In the genomic region with DNA sequence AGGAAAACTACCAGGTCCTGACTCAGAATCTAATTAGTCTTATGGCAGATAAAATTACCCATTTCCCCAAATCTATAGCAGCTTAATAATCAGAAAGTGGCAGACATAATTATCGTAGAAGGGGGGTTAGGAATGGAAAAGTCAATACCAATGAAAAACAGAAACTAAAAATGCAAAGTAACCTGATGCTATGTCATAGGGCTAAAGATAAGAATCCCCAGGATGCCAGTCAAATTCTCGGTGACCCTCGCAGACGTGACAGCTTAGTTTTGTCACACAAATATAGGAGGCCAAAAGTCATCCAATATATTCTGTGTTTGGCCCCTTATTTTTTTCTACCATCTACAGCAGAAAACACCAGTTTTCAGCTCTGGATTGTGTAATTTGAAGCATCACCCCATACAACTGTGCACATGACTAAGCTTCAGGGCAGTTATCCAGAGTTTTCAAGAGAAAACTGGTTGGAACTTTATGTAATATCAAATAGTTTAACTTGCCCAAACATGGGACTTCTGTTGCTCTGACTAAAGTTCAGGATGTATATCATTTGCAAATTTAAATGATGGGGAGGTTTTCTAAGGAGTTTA, we compare ENCODE assay signal across 1 cellular context.
TF ChIP-seq lines count a peak whose summit lies in the region.

No MANE protein-coding gene starts in this region.

TF ChIP-seq in GM12878, 131 proteins besides CTCF, POLR2A, EP300 and RAD21 (continued from another document):
- TF ChIP-seq, protein P1, sequence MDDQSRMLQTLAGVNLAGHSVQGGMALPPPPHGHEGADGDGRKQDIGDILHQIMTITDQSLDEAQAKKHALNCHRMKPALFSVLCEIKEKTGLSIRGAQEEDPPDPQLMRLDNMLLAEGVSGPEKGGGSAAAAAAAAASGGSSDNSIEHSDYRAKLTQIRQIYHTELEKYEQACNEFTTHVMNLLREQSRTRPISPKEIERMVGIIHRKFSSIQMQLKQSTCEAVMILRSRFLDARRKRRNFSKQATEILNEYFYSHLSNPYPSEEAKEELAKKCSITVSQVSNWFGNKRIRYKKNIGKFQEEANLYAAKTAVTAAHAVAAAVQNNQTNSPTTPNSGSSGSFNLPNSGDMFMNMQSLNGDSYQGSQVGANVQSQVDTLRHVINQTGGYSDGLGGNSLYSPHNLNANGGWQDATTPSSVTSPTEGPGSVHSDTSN (IDR thresholded peaks at IDR 0.05; ENCODE audit: insufficient replicate concordance, low read depth, low read length) = peak; percentile 75
- TF ChIP-seq, protein P2, sequence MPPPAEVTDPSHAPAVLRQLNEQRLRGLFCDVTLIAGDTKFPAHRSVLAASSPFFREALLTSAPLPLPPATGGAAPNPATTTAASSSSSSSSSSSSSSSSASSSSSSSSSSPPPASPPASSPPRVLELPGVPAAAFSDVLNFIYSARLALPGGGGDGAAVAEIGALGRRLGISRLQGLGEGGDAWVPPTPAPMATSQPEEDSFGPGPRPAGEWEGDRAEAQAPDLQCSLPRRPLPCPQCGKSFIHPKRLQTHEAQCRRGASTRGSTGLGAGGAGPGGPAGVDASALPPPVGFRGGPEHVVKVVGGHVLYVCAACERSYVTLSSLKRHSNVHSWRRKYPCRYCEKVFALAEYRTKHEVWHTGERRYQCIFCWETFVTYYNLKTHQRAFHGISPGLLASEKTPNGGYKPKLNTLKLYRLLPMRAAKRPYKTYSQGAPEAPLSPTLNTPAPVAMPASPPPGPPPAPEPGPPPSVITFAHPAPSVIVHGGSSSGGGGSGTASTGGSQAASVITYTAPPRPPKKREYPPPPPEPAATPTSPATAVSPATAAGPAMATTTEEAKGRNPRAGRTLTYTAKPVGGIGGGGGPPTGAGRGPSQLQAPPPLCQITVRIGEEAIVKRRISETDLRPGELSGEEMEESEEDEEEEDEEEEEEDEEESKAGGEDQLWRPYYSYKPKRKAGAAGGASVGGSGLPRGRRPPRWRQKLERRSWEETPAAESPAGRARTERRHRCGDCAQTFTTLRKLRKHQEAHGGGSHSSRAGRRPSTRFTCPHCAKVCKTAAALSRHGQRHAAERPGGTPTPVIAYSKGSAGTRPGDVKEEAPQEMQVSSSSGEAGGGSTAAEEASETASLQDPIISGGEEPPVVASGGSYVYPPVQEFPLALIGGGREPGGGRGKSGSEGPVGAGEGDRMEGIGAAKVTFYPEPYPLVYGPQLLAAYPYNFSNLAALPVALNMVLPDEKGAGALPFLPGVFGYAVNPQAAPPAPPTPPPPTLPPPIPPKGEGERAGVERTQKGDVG (CRISPR knock-in tag; IDR thresholded peaks at IDR 0.05) = no peak
- no peak for TF ChIP-seq KLF5 (IDR thresholded peaks at IDR 0.05; ENCODE audit: partially characterized antibody)
- no peak for TF ChIP-seq KDM1A (IDR thresholded peaks at IDR 0.05; ENCODE audit: borderline replicate concordance)
- TF ChIP-seq, protein P3, sequence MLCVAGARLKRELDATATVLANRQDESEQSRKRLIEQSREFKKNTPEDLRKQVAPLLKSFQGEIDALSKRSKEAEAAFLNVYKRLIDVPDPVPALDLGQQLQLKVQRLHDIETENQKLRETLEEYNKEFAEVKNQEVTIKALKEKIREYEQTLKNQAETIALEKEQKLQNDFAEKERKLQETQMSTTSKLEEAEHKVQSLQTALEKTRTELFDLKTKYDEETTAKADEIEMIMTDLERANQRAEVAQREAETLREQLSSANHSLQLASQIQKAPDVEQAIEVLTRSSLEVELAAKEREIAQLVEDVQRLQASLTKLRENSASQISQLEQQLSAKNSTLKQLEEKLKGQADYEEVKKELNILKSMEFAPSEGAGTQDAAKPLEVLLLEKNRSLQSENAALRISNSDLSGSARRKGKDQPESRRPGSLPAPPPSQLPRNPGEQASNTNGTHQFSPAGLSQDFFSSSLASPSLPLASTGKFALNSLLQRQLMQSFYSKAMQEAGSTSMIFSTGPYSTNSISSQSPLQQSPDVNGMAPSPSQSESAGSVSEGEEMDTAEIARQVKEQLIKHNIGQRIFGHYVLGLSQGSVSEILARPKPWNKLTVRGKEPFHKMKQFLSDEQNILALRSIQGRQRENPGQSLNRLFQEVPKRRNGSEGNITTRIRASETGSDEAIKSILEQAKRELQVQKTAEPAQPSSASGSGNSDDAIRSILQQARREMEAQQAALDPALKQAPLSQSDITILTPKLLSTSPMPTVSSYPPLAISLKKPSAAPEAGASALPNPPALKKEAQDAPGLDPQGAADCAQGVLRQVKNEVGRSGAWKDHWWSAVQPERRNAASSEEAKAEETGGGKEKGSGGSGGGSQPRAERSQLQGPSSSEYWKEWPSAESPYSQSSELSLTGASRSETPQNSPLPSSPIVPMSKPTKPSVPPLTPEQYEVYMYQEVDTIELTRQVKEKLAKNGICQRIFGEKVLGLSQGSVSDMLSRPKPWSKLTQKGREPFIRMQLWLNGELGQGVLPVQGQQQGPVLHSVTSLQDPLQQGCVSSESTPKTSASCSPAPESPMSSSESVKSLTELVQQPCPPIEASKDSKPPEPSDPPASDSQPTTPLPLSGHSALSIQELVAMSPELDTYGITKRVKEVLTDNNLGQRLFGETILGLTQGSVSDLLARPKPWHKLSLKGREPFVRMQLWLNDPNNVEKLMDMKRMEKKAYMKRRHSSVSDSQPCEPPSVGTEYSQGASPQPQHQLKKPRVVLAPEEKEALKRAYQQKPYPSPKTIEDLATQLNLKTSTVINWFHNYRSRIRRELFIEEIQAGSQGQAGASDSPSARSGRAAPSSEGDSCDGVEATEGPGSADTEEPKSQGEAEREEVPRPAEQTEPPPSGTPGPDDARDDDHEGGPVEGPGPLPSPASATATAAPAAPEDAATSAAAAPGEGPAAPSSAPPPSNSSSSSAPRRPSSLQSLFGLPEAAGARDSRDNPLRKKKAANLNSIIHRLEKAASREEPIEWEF (IDR thresholded peaks at IDR 0.05; ENCODE audit: insufficient replicate concordance, low read depth, low read length) = peak; percentile 51
- no peak for TF ChIP-seq CBX5 (IDR thresholded peaks at IDR 0.05; ENCODE audit: low read depth)
